ENCODE assay signal across 8 cellular contexts in genomic region chr3:55486857-55487375, GRCh38. TPM values are rescaled to one million over a fixed set of nuclear protein-coding genes. Genes with fewer than 3 reads are reported as not detected.
A peak's percentile ranks its signal among the peaks of the same experiment; 100 is the strongest.
DNase-seq lines count a peak whose midpoint lies in the region; ATAC-seq, FAIRE-seq and TF ChIP-seq lines count a peak whose summit lies in the region.

WNT5A (minus strand) TSS chr3:55487306; CDS start chr3:55486985, 321 bp downstream.

- no peak for TF ChIP-seq RAD21 in HepG2 (CRISPR knock-in tag; IDR thresholded peaks at IDR 0.05)

- H3K4me1 ChIP-seq in Caco-2 (peaks cover 7% of the 10 kb centered on the region; the same call in 1 of the 2 replicates), HepG2 (ENCODE audit: insufficient read depth, low read length) (peaks cover 5% of the 10 kb centered on the region; the same call in 1 of the 2 replicates), thoracic aorta (ENCODE audit: control insufficient read depth in 1 of 2, low read depth in 2 of 2) (peaks cover 21 to 49% of the 10 kb centered on the region in 2 donors)

- WGBS in HepG2 (ENCODE audit: low lambda C conversion rate) = 8% methylated on average over 30 of the region's 52 CpGs

- H3K4me3 ChIP-seq in Caco-2 (ENCODE audit: low read depth, low read length) = peak within 1 kb of the TSS; percentile 43
- peak within 1 kb of the TSS; percentile 79 to 90 for H3K4me3 ChIP-seq in cardiac fibroblast (replicated peaks in 1 of 2; ENCODE audit: low read depth in 2 of 2, low read length in 2 of 2)
- H3K4me3 ChIP-seq in HepG2 (replicated peaks in 1 of 3; ENCODE audit: insufficient read depth in 1 of 3, low read depth in 2 of 3, low read length in 3 of 3) = no peak within 1 kb of the TSS
- peak within 1 kb of the TSS; percentile 75 for H3K4me3 ChIP-seq in thoracic aorta

- POLR2A ChIA-PET in Caco-2 (lab: Charles Lee) (no interaction called here), HepG2 (lab: Yijun Ruan, JAX) (no interaction called here)

- FAIRE-seq in HepG2 (lab: Jason Lieb, UNC) = no peak

- H3K4me3 Mint-ChIP-seq in Caco-2 (ENCODE audit: unreplicated experiment) = peak within 1 kb of the TSS; percentile 90
- H3K4me3 Mint-ChIP-seq in natural killer cell treated with Interleukin-12 subunit alpha and Interleukin-12 subunit beta and Interleukin-15 and Interleukin-18, amount 100 ng/mL, for 72 hours = no peak within 1 kb of the TSS

- peak within 1 kb of the TSS; percentile 66 for H3K27ac Mint-ChIP-seq in Caco-2 (ENCODE audit: unreplicated experiment)
- H3K27ac Mint-ChIP-seq in natural killer cell treated with Interleukin-12 subunit alpha and Interleukin-12 subunit beta and Interleukin-15 and Interleukin-18, amount 100 ng/mL, for 72 hours = no peak within 1 kb of the TSS

- no peak for TF ChIP-seq POLR2A in HepG2 (IDR thresholded peaks at IDR 0.05; ENCODE audit: insufficient read depth in 1 of 2, low read depth in 2 of 2, low read length in 2 of 2)

- H3K9ac ChIP-seq in HepG2 (ENCODE audit: insufficient read depth, low read depth, low read length) = no peak within 1 kb of the TSS

- intact Hi-C loops in Caco-2 (cut with micrococcal nuclease; ENCODE audit: unreplicated experiment) = loop anchor here (2.0 to 5.0 kb wide), 6 partner anchors 40 to 765 kb away; no protein-coding TSS in a partner anchor
- intact Hi-C loops in HepG2 (cut with micrococcal nuclease; ENCODE audit: unreplicated experiment) = no loop called here

- H3K9me3 Mint-ChIP-seq in Caco-2 (ENCODE audit: unreplicated experiment) = no peaks in the 10 kb centered on the region
- no peaks in the 10 kb centered on the region for H3K9me3 Mint-ChIP-seq in natural killer cell treated with Interleukin-12 subunit alpha and Interleukin-12 subunit beta and Interleukin-15 and Interleukin-18, amount 100 ng/mL, for 72 hours

- peaks cover 7% of the 10 kb centered on the region for H3K27me3 Mint-ChIP-seq in Caco-2 (ENCODE audit: insufficient read depth, unreplicated experiment)
- H3K27me3 Mint-ChIP-seq in natural killer cell treated with Interleukin-12 subunit alpha and Interleukin-12 subunit beta and Interleukin-15 and Interleukin-18, amount 100 ng/mL, for 72 hours = peaks cover 43 to 56% of the 10 kb centered on the region in 2 donors

- TF ChIP-seq EP300 in HepG2 (IDR thresholded peaks at IDR 0.05; ENCODE audit: low read depth in 2 of 2, low read length in 2 of 2) (no peak), HepG2 (CRISPR knock-in tag; IDR thresholded peaks at IDR 0.05; ENCODE audit: borderline replicate concordance) (no peak)

- H3K9me3 ChIP-seq in Caco-2 (no peaks in the 10 kb centered on the region), HepG2 (ENCODE audit: low read length) (no peaks in the 10 kb centered on the region), thoracic aorta (no peaks in the 10 kb centered on the region)

- CTCF ChIA-PET in Caco-2 (lab: Charles Lee) = interaction anchor here (0.6 to 1.5 kb wide), 2 partner anchors 135 to 235 kb away, joined by 4 to 5 read pairs; no protein-coding TSS in a partner anchor
- CTCF ChIA-PET in HepG2 (lab: Yijun Ruan, JAX; ENCODE audit: low intra/inter-chr PET ratio, low total read pairs) = no interaction called here

- peak in 1 of 2 experiments; percentile 44 for DNase-seq in Caco-2
- DNase-seq in NCI-H146 (lab: John Stamatoyannopoulos, UW) = peak; percentile 55
- peak; percentile 54 to 57 for DNase-seq in cardiac fibroblast (ENCODE audit: low read depth in 2 of 2)
- DNase-seq in HepG2 (ENCODE audit: low spot score) = no peak
- DNase-seq in thoracic aorta (ENCODE audit: low spot score) = no peak
- no peak for DNase-seq in natural killer cell treated with Interleukin-12 subunit alpha and Interleukin-12 subunit beta and Interleukin-15 and Interleukin-18, amount 100 ng/mL, for 72 hours (ENCODE audit: low spot score)
- DNase-seq in activated gamma-delta T cell (lab: John Stamatoyannopoulos, UW) = no peak

- in situ Hi-C loops in HepG2 (cut with HindIII; ENCODE audit: extremely low pct_ligation_motif_present, low pct_unique_long_range_greater_than_20kb) = loop anchor here (5.0 to 10.0 kb wide), 3 partner anchors 258 to 758 kb away; no protein-coding TSS in a partner anchor

- H4K20me1 ChIP-seq in HepG2 (ENCODE audit: insufficient read depth, low read length) = no peaks in the 10 kb centered on the region

- no peak within 1 kb of the TSS for H3K27ac ChIP-seq in HepG2 (ENCODE audit: extremely low read length, insufficient read depth, low read length)
- no peak within 1 kb of the TSS for H3K27ac ChIP-seq in thoracic aorta

- ATAC-seq in HepG2 = no peak; the same call in 2 of the 3 replicates
- no peak for ATAC-seq in thoracic aorta (ENCODE audit: insufficient number of reproducible peaks, low FRiP score, low read depth)
- no peak for ATAC-seq in GM18511 (IDR thresholded peaks at IDR 0.05; ENCODE audit: unreplicated experiment)
- ATAC-seq in natural killer cell treated with Interleukin-12 subunit alpha and Interleukin-12 subunit beta and Interleukin-15 and Interleukin-18, amount 100 ng/mL, for 72 hours = no peak

- H3K27me3 ChIP-seq in Caco-2 (replicated peaks; ENCODE audit: control insufficient read depth, insufficient read depth, low read length) (no peaks in the 10 kb centered on the region), HepG2 (ENCODE audit: control insufficient read depth in 1 of 2, insufficient read depth in 2 of 2, low read length in 2 of 2) (peaks cover 4 to 36% of the 10 kb centered on the region in 2 experiments; a peak in 4 of 5 replicates), thoracic aorta (replicated peaks; ENCODE audit: insufficient read depth) (peaks cover 15% of the 10 kb centered on the region)

- peaks cover 13% of the 10 kb centered on the region for H3K36me3 Mint-ChIP-seq in Caco-2 (ENCODE audit: insufficient read depth, unreplicated experiment)
- peaks cover 6% of the 10 kb centered on the region for H3K36me3 Mint-ChIP-seq in natural killer cell treated with Interleukin-12 subunit alpha and Interleukin-12 subunit beta and Interleukin-15 and Interleukin-18, amount 100 ng/mL, for 72 hours

- H3K4me1 Mint-ChIP-seq in Caco-2 (ENCODE audit: low read depth, unreplicated experiment) = no peaks in the 10 kb centered on the region
- no peaks in the 10 kb centered on the region for H3K4me1 Mint-ChIP-seq in natural killer cell treated with Interleukin-12 subunit alpha and Interleukin-12 subunit beta and Interleukin-15 and Interleukin-18, amount 100 ng/mL, for 72 hours (ENCODE audit: low read depth in 2 of 2)

- no TSS peak for BruUV-seq in Caco-2 (replicated peaks; lab: Mats Ljungman, UMichigan)
- no TSS peak for BruUV-seq in HepG2 (replicated peaks; lab: Mats Ljungman, UMichigan)

- no peaks in the 10 kb centered on the region for H3K36me3 ChIP-seq in Caco-2 (ENCODE audit: control insufficient read depth, insufficient read depth, low read length)
- H3K36me3 ChIP-seq in HepG2 (replicated peaks in 1 of 2; ENCODE audit: control insufficient read depth in 1 of 2, insufficient read depth in 2 of 2, low read length in 2 of 2) = no peaks in the 10 kb centered on the region
- no peaks in the 10 kb centered on the region for H3K36me3 ChIP-seq in thoracic aorta

- H2AFZ ChIP-seq in HepG2 (ENCODE audit: low read length) = no peak within 1 kb of the TSS

- H3K4me2 ChIP-seq in HepG2 (ENCODE audit: low read depth, low read length) = peak within 1 kb of the TSS; percentile 27; the same call in 1 of the 2 replicates

- no peaks in the 10 kb centered on the region for H3K79me2 ChIP-seq in HepG2 (ENCODE audit: insufficient read depth, low read length)

- no peak for TF ChIP-seq CTCF in Caco-2 (IDR thresholded peaks at IDR 0.05; ENCODE audit: insufficient read depth in 1 of 2, low read depth in 1 of 2, low read length in 1 of 2, severe bottlenecking in 1 of 2, unreplicated experiment in 1 of 2)
- TF ChIP-seq CTCF in cardiac fibroblast (IDR thresholded peaks at IDR 0.05; ENCODE audit: low read depth, low read length) = no peak
- no peak for TF ChIP-seq CTCF in HepG2 (CRISPR knock-in tag; IDR thresholded peaks at IDR 0.05)
- no peak for TF ChIP-seq CTCF in thoracic aorta (IDR thresholded peaks at IDR 0.05)

TF ChIP-seq in HepG2, 621 proteins besides CTCF, POLR2A, EP300 and RAD21 (continues in another document):
- no peak for TF ChIP-seq KLF6 (CRISPR knock-in tag; IDR thresholded peaks at IDR 0.05)
- TF ChIP-seq NFATC3 (CRISPR knock-in tag; IDR thresholded peaks at IDR 0.05) = no peak
- no peak for TF ChIP-seq MAF1 (CRISPR knock-in tag; IDR thresholded peaks at IDR 0.05; ENCODE audit: borderline replicate concordance)
- TF ChIP-seq REL (CRISPR knock-in tag; conservative IDR thresholded peaks at IDR 0.05) = no peak
- TF ChIP-seq HCFC1 (IDR thresholded peaks at IDR 0.05; ENCODE audit: low read depth, low read length) = no peak

RNA-seq across cellular contexts. Expression of gene WNT5A, which starts in this region (rescaled TPM):
- total RNA-seq in Caco-2 (2022) (8.8 and 8.9 TPM in 2 replicates), HepG2 (2016; rRNA removed; fragmentation: Illumina TruSeq; extraction: Trizol) (not detected in 2 replicates), thoracic aorta (1 to 10 TPM; 5.4 to 6.5 TPM)
- not detected in 2 replicates for total RNA-seq in HepG2 (2016; cell fraction: cytosol; rRNA removed; fragmentation: Illumina TruSeq; extraction: Trizol; ENCODE audit: low read depth)
- not detected in 2 replicates for total RNA-seq in HepG2 (2016; cell fraction: insoluble cytoplasmic fraction; rRNA removed; fragmentation: Illumina TruSeq; extraction: Trizol)
- not detected in 2 replicates for total RNA-seq in HepG2 (2016; cell fraction: membrane; rRNA removed; fragmentation: Illumina TruSeq; extraction: Trizol)
- not detected in 2 replicates for total RNA-seq in HepG2 (2016; cell fraction: nucleus; rRNA removed; fragmentation: Illumina TruSeq; extraction: Trizol)
- polyA plus RNA-seq in HepG2 (2011; rRNA removed) = not detected in 2 replicates
- polyA plus RNA-seq in HepG2 (2011; cell fraction: cytosol; rRNA removed) = not detected in 2 replicates
- not detected in 2 replicates for polyA plus RNA-seq in HepG2 (2011; cell fraction: nucleus; rRNA removed)
- not detected in 2 replicates for polyA plus RNA-seq in HepG2 (2012)
- polyA plus RNA-seq in HepG2 (2016; cell fraction: cytosol; fragmentation: Illumina TruSeq; extraction: Trizol; ENCODE audit: low read depth) = not detected in 2 replicates
- not detected in 2 replicates for polyA plus RNA-seq in HepG2 (2016; cell fraction: insoluble cytoplasmic fraction; fragmentation: Illumina TruSeq; extraction: Trizol; ENCODE audit: low read depth)
- not detected in 2 replicates for polyA plus RNA-seq in HepG2 (2016; cell fraction: membrane; fragmentation: Illumina TruSeq; extraction: Trizol; ENCODE audit: low read depth)
- not detected in 2 replicates for polyA plus RNA-seq in HepG2 (2016; cell fraction: nucleus; fragmentation: Illumina TruSeq; extraction: Trizol; ENCODE audit: insufficient read depth, low read depth)
- 39.6 TPM in 1 of 2 replicates, not detected in the other for polyA minus RNA-seq in HepG2 (2011; rRNA and poly(A)+ RNA removed; ENCODE audit: low replicate concordance)
- not detected in 2 replicates for polyA minus RNA-seq in HepG2 (2011; cell fraction: cytosol; rRNA and poly(A)+ RNA removed)
- not detected in 2 replicates for polyA minus RNA-seq in HepG2 (2011; cell fraction: nucleus; rRNA and poly(A)+ RNA removed)
- total RNA-seq in natural killer cell treated with Interleukin-12 subunit alpha and Interleukin-12 subunit beta and Interleukin-15 and Interleukin-18, amount 100 ng/mL, for 72 hours = not detected

Comparison
In these comparisons a context has a peak if more than half of its experiments do, and no peak if none do; other contexts are left out.
1. DNase-seq: peak in NCI-H146 (single experiment) and cardiac fibroblast (2 of 2); none in HepG2 (single experiment), thoracic aorta (single experiment), natural killer cell treated with Interleukin-12 subunit alpha and Interleukin-12 subunit beta and Interleukin-15 and Interleukin-18, amount 100 ng/mL, for 72 hours (single experiment) and activated gamma-delta T cell (single experiment).
2. H3K4me3 ChIP-seq: peak in Caco-2 (single experiment), cardiac fibroblast (2 of 2) and thoracic aorta (single experiment); none in HepG2 (0 of 3).